ENCODE assay signal across 22 cellular contexts in the genomic region with DNA sequence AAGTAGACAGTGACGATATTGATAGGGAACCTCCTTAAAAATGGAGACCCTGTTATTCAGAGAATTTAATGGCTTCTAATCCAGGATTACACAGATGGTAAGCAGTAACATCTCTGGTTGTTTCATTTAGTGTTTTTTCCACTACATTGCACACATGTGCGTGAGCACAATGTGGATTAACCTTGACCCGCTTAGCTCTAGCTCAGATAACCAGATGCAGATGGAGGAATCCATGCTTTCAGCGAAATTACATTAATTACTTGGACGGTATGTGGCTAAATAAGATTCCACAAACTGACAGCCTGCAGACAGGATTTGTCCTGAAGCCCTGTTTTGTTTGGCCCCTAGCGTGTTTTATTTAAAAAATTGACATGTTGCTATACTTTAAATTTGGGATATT.
DNase-seq lines count a peak whose midpoint lies in the region; ATAC-seq and TF ChIP-seq lines count a peak whose summit lies in the region.
"Had no signal": no experiment of that assay in that cellular context is flagged by ENCODE, and none has a peak within 500 bp of the region (broad histone marks: within the 10 kb centered on the region; RNA-seq: fewer than 3 reads in every experiment).

No MANE protein-coding gene starts in this region.

- H3K4me1 Mint-ChIP-seq in nephron progenitor cell, result no peaks in the 10 kb centered on the region
- H3K4me1 Mint-ChIP-seq in stimulated activated effector memory CD8-positive, alpha-beta T cell treated with anti-CD3 and anti-CD28 coated beads, Interleukin-12 subunit alpha, Interleukin-12 subunit beta, amount 100 ng/mL, for 72 hours, result peaks cover 6% of the 10 kb centered on the region
- H3K4me1 Mint-ChIP-seq: activated CD4-positive, alpha-beta T cell treated with anti-CD3 and anti-CD28 coated beads for 36 hours; central memory CD8-positive, alpha-beta T cell; stimulated activated naive B cell treated with anti-CD40 and anti-IgM and Interleukin-4, amounts not matched to agents 10 μg/mL and 1 μg/mL and 100 μg/mL, for 72 hours had no signal

- no peaks in the 10 kb centered on the region for H3K27me3 ChIP-seq in WERI-Rb-1 (ENCODE audit: insufficient read depth, low read depth, severe bottlenecking)
- H3K27me3 ChIP-seq: BLaER1 treated with 17β-estradiol and CSF1 and Interleukin-3, amounts not matched to agents 10 nM and 100 nM; dorsolateral prefrontal cortex had no signal

- H3K4me3 Mint-ChIP-seq in nephron progenitor cell, result no peak overlapping the region
- H3K4me3 Mint-ChIP-seq in stimulated activated effector memory CD8-positive, alpha-beta T cell treated with anti-CD3 and anti-CD28 coated beads, Interleukin-12 subunit alpha, Interleukin-12 subunit beta, amount 100 ng/mL, for 72 hours, result no peak overlapping the region
- H3K4me3 Mint-ChIP-seq: activated CD4-positive, alpha-beta T cell treated with anti-CD3 and anti-CD28 coated beads for 36 hours; activated naive CD4-positive, alpha-beta T cell treated with anti-CD3 and anti-CD28 coated beads for 36 hours; central memory CD8-positive, alpha-beta T cell; stimulated activated naive B cell treated with anti-CD40 and anti-IgM and Interleukin-4, amounts not matched to agents 10 μg/mL and 1 μg/mL and 100 μg/mL, for 72 hours had no signal

- no peak overlapping the region for H3K27ac Mint-ChIP-seq in nephron progenitor cell
- H3K27ac Mint-ChIP-seq in stimulated activated effector memory CD8-positive, alpha-beta T cell treated with anti-CD3 and anti-CD28 coated beads, Interleukin-12 subunit alpha, Interleukin-12 subunit beta, amount 100 ng/mL, for 72 hours, result no peak overlapping the region
- H3K27ac Mint-ChIP-seq: activated CD4-positive, alpha-beta T cell treated with anti-CD3 and anti-CD28 coated beads for 36 hours; activated naive CD4-positive, alpha-beta T cell treated with anti-CD3 and anti-CD28 coated beads for 36 hours; stimulated activated naive B cell treated with anti-CD40 and anti-IgM and Interleukin-4, amounts not matched to agents 10 μg/mL and 1 μg/mL and 100 μg/mL, for 72 hours had no signal

- TF ChIP-seq CTCF in WERI-Rb-1 (IDR thresholded peaks at IDR 0.05; ENCODE audit: low read depth, low read length) (no peak), foreskin fibroblast (IDR thresholded peaks at IDR 0.05; ENCODE audit: low read depth, low read length) (no peak), nephron progenitor cell (IDR thresholded peaks at IDR 0.05) (no peak)

- peaks cover 7% of the 10 kb centered on the region for H3K27me3 Mint-ChIP-seq in nephron progenitor cell (ENCODE audit: low read depth, poor library complexity)
- H3K27me3 Mint-ChIP-seq: activated CD4-positive, alpha-beta T cell treated with anti-CD3 and anti-CD28 coated beads for 36 hours; central memory CD8-positive, alpha-beta T cell; stimulated activated naive B cell treated with anti-CD40 and anti-IgM and Interleukin-4, amounts not matched to agents 10 μg/mL and 1 μg/mL and 100 μg/mL, for 72 hours had no signal

- no peak overlapping the region; the same call in 1 of the 2 replicates for H3K4me3 ChIP-seq in WERI-Rb-1 (ENCODE audit: low read depth, low read length)
- H3K4me3 ChIP-seq in foreskin fibroblast (ENCODE audit: low read depth in 1 of 2, low read length in 2 of 2), result no peak overlapping the region
- H3K4me3 ChIP-seq: BLaER1 treated with 17β-estradiol and CSF1 and Interleukin-3, amounts not matched to agents 10 nM and 100 nM; dorsolateral prefrontal cortex; smooth muscle cell; thoracic aorta had no signal

- DNase-seq in NCI-H2171 treated with DMSO at 0.1 percent for 48 hours (lab: John Stamatoyannopoulos, UW) (peak; percentile 36), NCI-H2171 (lab: John Stamatoyannopoulos, UW) (no peak), WERI-Rb-1 (peak; percentile 64), foreskin fibroblast (peak; percentile 73 to 90), NCI-H1092 (lab: John Stamatoyannopoulos, UW) (no peak), nephron progenitor cell (no peak), AG08395 (ENCODE audit: low spot score) (no peak)
- DNase-seq in stimulated activated effector memory CD8-positive, alpha-beta T cell treated with anti-CD3 and anti-CD28 coated beads, Interleukin-12 subunit alpha, Interleukin-12 subunit beta, amount 100 ng/mL, for 72 hours (ENCODE audit: low spot score in 2 of 2), result no peak
- DNase-seq: activated CD4-positive, alpha-beta T cell treated with anti-CD3 and anti-CD28 coated beads for 36 hours; activated naive CD4-positive, alpha-beta T cell treated with anti-CD3 and anti-CD28 coated beads for 36 hours; activated T-cell treated with anti-CD3 and anti-CD28 coated beads, Interleukin-2, amount 50 U/mL, for 48 hours; dorsolateral prefrontal cortex; left cardiac atrium; NCI-H1417 treated with DMSO at 0.1 percent for 48 hours; NCI-H526 treated with DMSO at 0.1 percent for 48 hours; stimulated activated naive B cell treated with anti-CD40 and anti-IgM and Interleukin-4, amounts not matched to agents 10 μg/mL and 1 μg/mL and 100 μg/mL, for 72 hours; T-helper 1 cell had no signal

- H3K36me3 Mint-ChIP-seq in nephron progenitor cell (ENCODE audit: low read depth), result no peaks in the 10 kb centered on the region
- H3K36me3 Mint-ChIP-seq in stimulated activated effector memory CD8-positive, alpha-beta T cell treated with anti-CD3 and anti-CD28 coated beads, Interleukin-12 subunit alpha, Interleukin-12 subunit beta, amount 100 ng/mL, for 72 hours, result no peaks in the 10 kb centered on the region

- no peaks in the 10 kb centered on the region for H3K9me3 Mint-ChIP-seq in nephron progenitor cell
- H3K9me3 Mint-ChIP-seq in stimulated activated effector memory CD8-positive, alpha-beta T cell treated with anti-CD3 and anti-CD28 coated beads, Interleukin-12 subunit alpha, Interleukin-12 subunit beta, amount 100 ng/mL, for 72 hours, result peaks cover 3% of the 10 kb centered on the region
- H3K9me3 Mint-ChIP-seq: activated naive CD4-positive, alpha-beta T cell treated with anti-CD3 and anti-CD28 coated beads for 36 hours; central memory CD8-positive, alpha-beta T cell; stimulated activated naive B cell treated with anti-CD40 and anti-IgM and Interleukin-4, amounts not matched to agents 10 μg/mL and 1 μg/mL and 100 μg/mL, for 72 hours had no signal

- no peaks in the 10 kb centered on the region for H3K36me3 ChIP-seq in WERI-Rb-1
- H3K36me3 ChIP-seq: BLaER1 treated with 17β-estradiol and CSF1 and Interleukin-3, amounts not matched to agents 10 nM and 100 nM; thoracic aorta had no signal

- ATAC-seq in stimulated activated effector memory CD8-positive, alpha-beta T cell treated with anti-CD3 and anti-CD28 coated beads, Interleukin-12 subunit alpha, Interleukin-12 subunit beta, amount 100 ng/mL, for 72 hours, result no peak
- ATAC-seq: activated CD4-positive, alpha-beta T cell treated with anti-CD3 and anti-CD28 coated beads for 36 hours; stimulated activated naive B cell treated with anti-CD40 and anti-IgM and Interleukin-4, amounts not matched to agents 10 μg/mL and 1 μg/mL and 100 μg/mL, for 72 hours had no signal

- no peaks in the 10 kb centered on the region for H3K9me3 ChIP-seq in WERI-Rb-1 (ENCODE audit: severe bottlenecking)
- H3K9me3 ChIP-seq: thoracic aorta had no signal

- peak overlapping the region; percentile 73 for H3K27ac ChIP-seq in WERI-Rb-1
- H3K27ac ChIP-seq: 22Rv1; BLaER1 treated with 17β-estradiol and CSF1 and Interleukin-3, amounts not matched to agents 10 nM and 100 nM; dorsolateral prefrontal cortex; thoracic aorta had no signal

Comparison
In these comparisons a context has a peak if more than half of its experiments do, and no peak if none do; other contexts are left out.
1. DNase-seq: peak in NCI-H2171 treated with DMSO at 0.1 percent for 48 hours (single experiment), WERI-Rb-1 (single experiment) and foreskin fibroblast (2 of 2); none in NCI-H2171 (single experiment), NCI-H1092 (single experiment), nephron progenitor cell (single experiment), stimulated activated effector memory CD8-positive, alpha-beta T cell treated with anti-CD3 and anti-CD28 coated beads, Interleukin-12 subunit alpha, Interleukin-12 subunit beta, amount 100 ng/mL, for 72 hours (0 of 2) and AG08395 (single experiment).